ENCODE assay signal across 14 cellular contexts in the genomic region with DNA sequence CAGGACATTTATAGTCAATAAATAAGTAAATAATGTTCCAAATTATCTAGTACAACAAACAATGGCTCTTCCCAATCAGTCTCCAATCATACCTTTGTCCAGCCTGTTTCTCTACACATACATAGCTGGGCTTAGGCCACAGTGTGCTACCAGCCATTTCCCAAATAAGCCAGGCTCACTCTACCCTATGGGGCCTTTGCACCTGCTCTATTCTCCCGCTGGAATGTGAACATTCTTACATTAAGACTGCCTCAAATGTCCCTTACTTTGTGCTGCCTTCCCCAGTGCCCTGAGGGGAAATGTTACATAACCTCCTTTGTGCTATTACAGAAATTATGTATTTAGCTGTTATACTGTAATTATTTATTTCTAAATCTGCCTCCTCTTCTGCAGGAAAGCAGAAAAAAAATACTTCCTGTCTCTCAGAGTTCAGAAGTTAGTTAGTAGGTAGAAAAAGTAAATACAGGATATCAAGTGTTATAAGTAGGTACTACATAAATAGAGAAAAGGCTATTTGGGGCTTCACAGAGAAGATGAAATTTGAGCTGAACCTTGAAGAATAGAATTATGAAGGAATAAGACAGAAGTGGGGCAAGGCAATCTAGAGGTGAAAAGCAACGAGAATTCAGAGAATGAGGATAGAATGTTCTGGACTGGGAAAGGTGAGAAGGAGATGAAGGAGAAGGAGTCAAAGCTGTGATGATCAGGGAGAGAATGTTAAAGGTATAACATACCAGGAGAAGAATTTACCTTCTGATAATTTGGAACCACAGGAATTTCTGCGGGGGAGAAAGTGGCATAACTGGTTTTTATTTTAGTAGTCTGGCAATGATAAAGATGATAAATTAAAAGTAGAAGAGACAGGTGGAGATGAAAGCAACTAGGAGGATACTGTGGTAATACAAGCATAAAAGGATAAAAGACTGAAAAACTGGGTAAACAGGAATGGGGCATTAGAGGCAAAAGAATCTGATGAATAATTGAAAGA. TPM values are rescaled to one million over a fixed set of nuclear protein-coding genes. Genes with fewer than 3 reads are reported as not detected.
DNase-seq lines count a peak whose midpoint lies in the region; ATAC-seq and TF ChIP-seq lines count a peak whose summit lies in the region.
"Had no signal": no experiment of that assay in that cellular context is flagged by ENCODE, and none has a peak within 500 bp of the region (broad histone marks: within the 10 kb centered on the region; RNA-seq: fewer than 3 reads in every experiment).

No MANE protein-coding gene starts in this region.

- H3K79me2 ChIP-seq in SU-DHL-6 (ENCODE audit: insufficient read depth, low read length), result peaks cover 96% of the 10 kb centered on the region

- no peaks in the 10 kb centered on the region for H3K9me2 ChIP-seq in SU-DHL-6 (replicated peaks; ENCODE audit: insufficient read depth, low read length)

- H3K9ac ChIP-seq in BLaER1, result no peak overlapping the region
- no peak overlapping the region for H3K9ac ChIP-seq in SU-DHL-6 (ENCODE audit: low read length)

- H3K4me2 ChIP-seq in BLaER1 (0 out of 2 replicates have a peak overlapping the region, but pooled peaks have one; percentile 15), SU-DHL-6 (ENCODE audit: low read depth, low read length, poor library complexity, severe bottlenecking) (peak overlapping the region; percentile 3)

- H3K9me3 ChIP-seq in BLaER1 (peaks cover 14% of the 10 kb centered on the region), HAP-1 (no peaks in the 10 kb centered on the region), SU-DHL-6 (ENCODE audit: insufficient read depth, low read length) (no peaks in the 10 kb centered on the region), left lung (no peaks in the 10 kb centered on the region)
- H3K9me3 ChIP-seq: SJSA1, transverse colon had no signal

- DNase-seq in HAP-1 (ENCODE audit: low spot score in 2 of 2) (peak; percentile 29 to 44), left lung (no peak), NCI-H510A treated with DMSO at 0.1 percent for 48 hours (lab: John Stamatoyannopoulos, UW) (no peak), NCI-H2171 treated with DMSO at 0.1 percent for 48 hours (lab: John Stamatoyannopoulos, UW) (no peak), hypothalamus (lab: John Stamatoyannopoulos, UW) (no peak)
- no peak for DNase-seq in activated CD8-positive, alpha-beta memory T cell treated with anti-CD3 and anti-CD28 coated beads for 24 hours
- DNase-seq: dorsolateral prefrontal cortex, NCI-H1930, nephron progenitor cell, transverse colon had no signal

- H3F3A ChIP-seq in SU-DHL-6 (ENCODE audit: insufficient read depth), result no peaks in the 10 kb centered on the region

- peaks cover 29% of the 10 kb centered on the region for H3K4me1 ChIP-seq in BLaER1
- H3K4me1 ChIP-seq in HAP-1, result peaks cover 6% of the 10 kb centered on the region; the same call in 1 of the 2 replicates
- peaks cover 10 to 74% of the 10 kb centered on the region in 2 donors for H3K4me1 ChIP-seq in left lung
- H3K4me1 ChIP-seq: SJSA1 had no signal

- H3K4me3 ChIP-seq in BLaER1 (no peak overlapping the region), HAP-1 (no peak overlapping the region), SU-DHL-6 (ENCODE audit: insufficient read depth, low read length, poor library complexity, severe bottlenecking) (no peak overlapping the region), left lung (no peak overlapping the region)
- H3K4me3 ChIP-seq: dorsolateral prefrontal cortex, SJSA1, transverse colon had no signal

- H3K27ac ChIP-seq in BLaER1 (no peak overlapping the region), SU-DHL-6 (ENCODE audit: low read depth, low read length) (peak overlapping the region; percentile 3; the same call in 1 of the 2 replicates), left lung (peak overlapping the region in 1 of 2 donors; percentile 51)
- H3K27ac ChIP-seq: dorsolateral prefrontal cortex, HL-60, SJSA1, transverse colon had no signal

- H4K20me1 ChIP-seq in BLaER1 (peaks cover 94% of the 10 kb centered on the region), SU-DHL-6 (ENCODE audit: low read depth, low read length) (peaks cover 43% of the 10 kb centered on the region)

- peak; percentile 68 for ATAC-seq in left lung

- intact Hi-C loops in left lung (cut with DNase I), result no loop called here

- H2AFZ ChIP-seq in SU-DHL-6 (ENCODE audit: low read depth, low read length, severe bottlenecking), result no peak overlapping the region

- TF ChIP-seq CTCF in SU-DHL-6 (IDR thresholded peaks at IDR 0.05; ENCODE audit: insufficient read depth, low read length, poor library complexity, severe bottlenecking) (no peak), left lung (IDR thresholded peaks at IDR 0.05) (no peak)

- no peaks in the 10 kb centered on the region for H3K27me3 ChIP-seq in BLaER1
- no peaks in the 10 kb centered on the region for H3K27me3 ChIP-seq in HAP-1 (ENCODE audit: low read depth)
- no peaks in the 10 kb centered on the region for H3K27me3 ChIP-seq in SU-DHL-6 (ENCODE audit: low read length)
- no peaks in the 10 kb centered on the region for H3K27me3 ChIP-seq in left lung
- H3K27me3 ChIP-seq: dorsolateral prefrontal cortex, SJSA1, transverse colon had no signal

- H3K36me3 ChIP-seq in BLaER1 (peaks cover 14% of the 10 kb centered on the region; the same call in 1 of the 2 replicates), HAP-1 (replicated peaks) (no peaks in the 10 kb centered on the region), SU-DHL-6 (ENCODE audit: low read length) (peaks cover 5% of the 10 kb centered on the region; the same call in 1 of the 2 replicates), left lung (no peaks in the 10 kb centered on the region)
- H3K36me3 ChIP-seq: SJSA1, transverse colon had no signal

- in situ Hi-C loops in HAP-1 (cut with MboI; ENCODE audit: low sequenced_read_pairs), result no loop called here

RNA-seq across cellular contexts. Expression of gene ROCK1, which starts 37.0 kb away (rescaled TPM):
- total RNA-seq in left lung, result 10 to 100 TPM; 50.2 to 62.1 TPM

Comparison
In these comparisons a context has a peak if more than half of its experiments do, and no peak if none do; other contexts are left out.
1. DNase-seq: peak in HAP-1 (2 of 2); none in left lung (0 of 2), activated CD8-positive, alpha-beta memory T cell treated with anti-CD3 and anti-CD28 coated beads for 24 hours (single experiment), NCI-H510A treated with DMSO at 0.1 percent for 48 hours (single experiment), NCI-H2171 treated with DMSO at 0.1 percent for 48 hours (single experiment) and hypothalamus (0 of 51).